10 cellular contexts compared by ENCODE assay signal in genomic region chr3:73451276-73451973, GRCh38.
A peak's percentile ranks its signal among the peaks of the same experiment; 100 is the strongest.
DNase-seq lines count a peak whose midpoint lies in the region; ATAC-seq and TF ChIP-seq lines count a peak whose summit lies in the region.
"Had no signal": no experiment of that assay in that cellular context is flagged by ENCODE, and none has a peak within 500 bp of the region (broad histone marks: within the 10 kb centered on the region; RNA-seq: fewer than 3 reads in every experiment).

No MANE protein-coding gene starts in this region.

- TF ChIP-seq POLR2A in prostate gland (IDR thresholded peaks at IDR 0.05) (no peak), right lobe of liver (IDR thresholded peaks at IDR 0.05) (no peak)

- WGBS in prostate gland: 22% methylated on average over 3 of the region's 3 CpGs
- WGBS in right lobe of liver (ENCODE audit: insufficient coverage, low coverage, low lambda C conversion rate, missing lambda C conversion rate): 66% methylated on average over 3 of the region's 3 CpGs

- ATAC-seq in GM18873 (IDR thresholded peaks at IDR 0.05; ENCODE audit: low FRiP score, unreplicated experiment) (peak; percentile 38), HG02798 (IDR thresholded peaks at IDR 0.05; ENCODE audit: poor library complexity, unreplicated experiment) (peak; percentile 36), right lobe of liver (no peak)
- ATAC-seq: natural killer cell treated with Interleukin-12 subunit alpha and Interleukin-12 subunit beta and Interleukin-15 and Interleukin-18, amount 100 ng/mL, for 72 hours; T-helper 17 cell had no signal

- TF ChIP-seq CTCF in prostate gland (IDR thresholded peaks at IDR 0.05): no peak
- TF ChIP-seq CTCF in right lobe of liver (IDR thresholded peaks at IDR 0.05): no peak

- no peaks in the 10 kb centered on the region for H3K27me3 ChIP-seq in prostate gland (replicated peaks; ENCODE audit: insufficient read depth)
- no peaks in the 10 kb centered on the region for H3K27me3 ChIP-seq in right lobe of liver

- intact Hi-C loops in prostate gland (cut with DNase I): loop anchor here (5.0 kb wide), 1 partner anchor 46 kb away; no protein-coding TSS in a partner anchor
- intact Hi-C loops in right lobe of liver (cut with DNase I): no loop called here

- H3K9me3 ChIP-seq in prostate gland (no peaks in the 10 kb centered on the region), right lobe of liver (no peaks in the 10 kb centered on the region)

- H3K27ac ChIP-seq in prostate gland (peak overlapping the region; percentile 33 to 59), right lobe of liver (no peak overlapping the region)

- H3K4me3 ChIP-seq in prostate gland (no peak overlapping the region), right lobe of liver (no peak overlapping the region)

- DNase-seq in NCI-H69 (lab: John Stamatoyannopoulos, UW) (peak; percentile 83), prostate gland (ENCODE audit: low spot score) (peak; percentile 68), NCI-H2107 (lab: John Stamatoyannopoulos, UW) (no peak), right lobe of liver (no peak)
- DNase-seq in stimulated activated CD4-positive, alpha-beta T cell treated with anti-CD3 and anti-CD28 coated beads, Interleukin-1b, Interleukin-23, amount 100 ng/mL, for 48 hours: no peak
- DNase-seq: activated naive CD8-positive, alpha-beta T cell treated with anti-CD3 and anti-CD28 coated beads, Interleukin-2, amount 10 ng/mL, durations not matched to agents 7 days and 5 days; T-helper 17 cell had no signal

- peaks cover 9% of the 10 kb centered on the region for H3K4me1 ChIP-seq in prostate gland (replicated peaks)
- H3K4me1 ChIP-seq in right lobe of liver: no peaks in the 10 kb centered on the region

- no peaks in the 10 kb centered on the region for H3K36me3 ChIP-seq in prostate gland
- H3K36me3 ChIP-seq in right lobe of liver: no peaks in the 10 kb centered on the region

Comparison
In these comparisons a context has a peak if more than half of its experiments do, and no peak if none do; other contexts are left out.
1. ATAC-seq: peak in GM18873 (single experiment) and HG02798 (single experiment); none in right lobe of liver (0 of 4).
2. DNase-seq: peak in NCI-H69 (single experiment) and prostate gland (single experiment); none in NCI-H2107 (single experiment), stimulated activated CD4-positive, alpha-beta T cell treated with anti-CD3 and anti-CD28 coated beads, Interleukin-1b, Interleukin-23, amount 100 ng/mL, for 48 hours (single experiment) and right lobe of liver (0 of 3).
3. H3K27ac ChIP-seq: peak in prostate gland (2 of 2); none in right lobe of liver (0 of 3).